2 cellular contexts compared by ENCODE assay signal in genomic region chr2:13040043-13040442, GRCh38.
TF ChIP-seq lines count a peak whose summit lies in the region.

No MANE protein-coding gene starts in this region.

TF ChIP-seq in GM23338, 12 proteins besides CTCF, POLR2A, EP300 and RAD21:
- no peak for TF ChIP-seq ZNF462 (CRISPR knock-in tag; IDR thresholded peaks at IDR 0.05)
TF ChIP-seq in GM23338: peak in this region for 0.

TF ChIP-seq in H1, 55 proteins besides CTCF, POLR2A, EP300 and RAD21:
- TF ChIP-seq RXRA (IDR thresholded peaks at IDR 0.05; ENCODE audit: insufficient read depth, low read depth, low read length) (no peak), TBP (IDR thresholded peaks at IDR 0.05; ENCODE audit: low read depth, low read length) (no peak), MAFK (IDR thresholded peaks at IDR 0.05; ENCODE audit: low read depth, low read length) (no peak), CBX8 (IDR thresholded peaks at IDR 0.05; ENCODE audit: borderline replicate concordance, low read depth, low read length) (no peak), CTBP2 (IDR thresholded peaks at IDR 0.05; ENCODE audit: borderline replicate concordance, insufficient read depth, insufficient read length, low read length) (no peak), SAP30 (IDR thresholded peaks at IDR 0.05; ENCODE audit: insufficient read depth, insufficient replicate concordance, low read length) (no peak), FOSL1 (IDR thresholded peaks at IDR 0.05; ENCODE audit: insufficient read depth, low read depth, low read length) (no peak), KDM4A (IDR thresholded peaks at IDR 0.05; ENCODE audit: low read depth, low read length, severe bottlenecking) (no peak), PHF8 (conservative IDR thresholded peaks at IDR 0.05; ENCODE audit: low read depth, low read length) (no peak), NRF1 (IDR thresholded peaks at IDR 0.05; ENCODE audit: low read depth, low read length) (no peak), TEAD4 (IDR thresholded peaks at IDR 0.05; ENCODE audit: low read depth, low read length) (no peak), SRF (IDR thresholded peaks at IDR 0.05; ENCODE audit: low read depth, low read length) (no peak), CHD1 (IDR thresholded peaks at IDR 0.05; ENCODE audit: low read depth, low read length) (no peak), EZH2 (IDR thresholded peaks at IDR 0.05; ENCODE audit: low read depth, low read length, severe bottlenecking) (no peak), ATF2 (IDR thresholded peaks at IDR 0.05; ENCODE audit: low read length) (no peak), JUND (IDR thresholded peaks at IDR 0.05; ENCODE audit: low read length) (no peak), POU5F1 (IDR thresholded peaks at IDR 0.05; ENCODE audit: low read depth, low read length) (no peak), CBX5 (IDR thresholded peaks at IDR 0.05; ENCODE audit: low read depth, low read length) (no peak)
